Comparison of ENCODE assay signal across 8 cellular contexts in the genomic region with DNA sequence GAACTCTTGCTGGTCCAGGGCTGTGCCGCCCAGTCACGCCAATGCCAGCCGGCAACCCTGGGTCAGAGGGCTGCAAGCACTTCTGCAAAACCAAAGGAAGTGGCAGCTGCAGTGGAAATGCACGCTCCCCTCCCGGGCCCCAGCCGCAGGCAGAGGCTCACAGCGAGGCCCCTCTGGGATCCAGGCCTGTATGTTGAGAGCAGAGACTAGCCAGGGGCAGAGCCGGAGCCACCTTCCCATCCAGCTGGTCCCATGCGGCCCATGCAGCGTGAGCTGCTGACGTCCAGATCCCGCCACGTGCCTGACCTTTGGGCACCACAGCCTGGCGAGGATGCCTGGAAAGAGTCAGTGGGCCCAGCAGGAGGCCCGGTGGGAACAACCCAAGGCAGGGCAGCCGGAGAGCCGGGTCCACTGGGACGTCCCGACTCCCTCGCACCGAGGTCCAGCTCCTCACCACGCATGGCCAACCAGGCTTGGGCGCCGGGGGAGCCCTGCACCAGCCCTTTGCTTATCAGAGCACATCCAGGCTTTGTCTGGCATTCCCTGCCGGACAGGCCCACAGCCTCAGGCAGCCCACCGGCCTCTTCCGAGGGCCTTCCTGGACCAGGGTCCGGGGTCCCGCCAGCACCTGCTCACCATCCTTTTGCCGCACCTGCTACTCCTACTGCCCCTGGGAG. TPM values are rescaled to one million over a fixed set of nuclear protein-coding genes. Genes with fewer than 3 reads are reported as not detected.
DNase-seq lines count a peak whose midpoint lies in the region; ATAC-seq and TF ChIP-seq lines count a peak whose summit lies in the region.

No MANE protein-coding gene starts in this region.

- peaks cover 17% of the 10 kb centered on the region for H3K36me3 Mint-ChIP-seq in activated naive CD4-positive, alpha-beta T cell treated with anti-CD3 and anti-CD28 coated beads for 36 hours (ENCODE audit: low read depth)

- H3K36me3 ChIP-seq in left lung, result peaks cover 0 to 13% of the 10 kb centered on the region in 2 donors
- H3K36me3 ChIP-seq in tibial nerve, result no peaks in the 10 kb centered on the region

- no peaks in the 10 kb centered on the region for H3K9me3 Mint-ChIP-seq in activated naive CD4-positive, alpha-beta T cell treated with anti-CD3 and anti-CD28 coated beads for 36 hours

- H3K27me3 ChIP-seq in left lung, result peaks cover 0 to 3% of the 10 kb centered on the region in 2 donors
- peaks cover 0 to 24% of the 10 kb centered on the region in 2 donors for H3K27me3 ChIP-seq in tibial nerve

- ATAC-seq in left lung (peak; percentile 8), GM19328 (IDR thresholded peaks at IDR 0.05; ENCODE audit: unreplicated experiment) (no peak)

- intact Hi-C loops in activated naive CD4-positive, alpha-beta T cell treated with anti-CD3 and anti-CD28 coated beads for 36 hours (cut with micrococcal nuclease), result loop anchor here (10.0 kb wide), 1 partner anchor 306 kb away; a partner anchor contains a TSS
- intact Hi-C loops in left lung (cut with DNase I), result no loop called here

- TF ChIP-seq EP300 in tibial nerve (IDR thresholded peaks at IDR 0.05), result no peak

- H3K27ac Mint-ChIP-seq in activated naive CD4-positive, alpha-beta T cell treated with anti-CD3 and anti-CD28 coated beads for 36 hours, result peak overlapping the region; percentile 94

- TF ChIP-seq CTCF in left lung (IDR thresholded peaks at IDR 0.05) (no peak), tibial nerve (IDR thresholded peaks at IDR 0.05) (no peak)

- H3K4me3 Mint-ChIP-seq in activated naive CD4-positive, alpha-beta T cell treated with anti-CD3 and anti-CD28 coated beads for 36 hours, result peak overlapping the region; percentile 69

- TF ChIP-seq POLR2A in tibial nerve (IDR thresholded peaks at IDR 0.05), result no peak

- H3K4me1 ChIP-seq in left lung, result peaks cover 17 to 73% of the 10 kb centered on the region in 2 donors
- H3K4me1 ChIP-seq in tibial nerve, result peaks cover 0 to 36% (median 21%) of the 10 kb centered on the region in 4 donors

- peak overlapping the region; percentile 76 to 83 for H3K27ac ChIP-seq in left lung
- peak overlapping the region in 3 of 4 donors; percentile 61 to 74 (median 73) for H3K27ac ChIP-seq in tibial nerve

- H3K4me3 ChIP-seq in left lung (peak overlapping the region in 1 of 2 donors; percentile 34), tibial nerve (peak overlapping the region in 2 of 4 donors; percentile 17 to 18)

- CTCF ChIA-PET in activated naive CD4-positive, alpha-beta T cell treated with anti-CD3 and anti-CD28 coated beads for 36 hours (lab: Charles Lee), result interaction anchor here (0.8 to 5.4 kb wide), 4 partner anchors 15 to 39 kb away, joined by 3 to 53 read pairs (median 3); a partner anchor contains a TSS

- 58 to 68% methylated on average over 29 of the region's 30 CpGs for WGBS in tibial nerve, 2 donors

- H3K4me1 Mint-ChIP-seq in activated naive CD4-positive, alpha-beta T cell treated with anti-CD3 and anti-CD28 coated beads for 36 hours (ENCODE audit: low read depth), result peaks cover 65% of the 10 kb centered on the region

- peak; percentile 61 for DNase-seq in activated CD4-positive, alpha-beta T cell treated with anti-CD3 and anti-CD28 coated beads for 48 hours
- no peak for DNase-seq in activated CD4-positive, alpha-beta T cell treated with anti-CD3 and anti-CD28 coated beads for 4 hours
- DNase-seq in activated naive CD4-positive, alpha-beta T cell treated with anti-CD3 and anti-CD28 coated beads for 36 hours, result peak; percentile 63
- peak; percentile 69 to 93 for DNase-seq in left lung
- no peak for DNase-seq in tibial nerve (ENCODE audit: low spot score in 2 of 2)
- DNase-seq in NCI-H524 (lab: John Stamatoyannopoulos, UW), result no peak
- DNase-seq in NCI-H1436 treated with DMSO at 0.1 percent for 48 hours (lab: John Stamatoyannopoulos, UW), result no peak

- no peaks in the 10 kb centered on the region for H3K27me3 Mint-ChIP-seq in activated naive CD4-positive, alpha-beta T cell treated with anti-CD3 and anti-CD28 coated beads for 36 hours (ENCODE audit: low read depth)

- H3K9me3 ChIP-seq in left lung (no peaks in the 10 kb centered on the region), tibial nerve (no peaks in the 10 kb centered on the region)

RNA-seq across cellular contexts. Expression of a gene that starts 4.3 kb away (rescaled TPM):
- total RNA-seq in activated naive CD4-positive, alpha-beta T cell treated with anti-CD3 and anti-CD28 coated beads for 36 hours, result 10 to 100 TPM; 11.3 to 15.3 TPM
- total RNA-seq in left lung (10 to 100 TPM in 1 of 2 donors, 1 to 10 TPM in 1; 1.9 to 10.4 TPM), tibial nerve (1 to 10 TPM; 1.5 to 7.7 (median 5.4) TPM)

RNA-seq across cellular contexts. Expression of a gene that starts 40.0 kb away (rescaled TPM):
- 10 to 100 TPM; 59.6 to 60.4 TPM for total RNA-seq in activated naive CD4-positive, alpha-beta T cell treated with anti-CD3 and anti-CD28 coated beads for 36 hours
- total RNA-seq in left lung, result 1 to 10 TPM; 9.4 to 9.6 TPM
- total RNA-seq in tibial nerve, result 1 to 10 TPM; 5.7 to 8.5 (median 6.7) TPM

Comparison
In these comparisons a context has a peak if more than half of its experiments do, and no peak if none do; other contexts are left out.
1. DNase-seq: peak in activated CD4-positive, alpha-beta T cell treated with anti-CD3 and anti-CD28 coated beads for 48 hours (single experiment), activated naive CD4-positive, alpha-beta T cell treated with anti-CD3 and anti-CD28 coated beads for 36 hours (single experiment) and left lung (2 of 2); none in activated CD4-positive, alpha-beta T cell treated with anti-CD3 and anti-CD28 coated beads for 4 hours (0 of 2), tibial nerve (0 of 2), NCI-H524 (0 of 2) and NCI-H1436 treated with DMSO at 0.1 percent for 48 hours (single experiment).
2. RNA of a gene that starts 40.0 kb away (total RNA-seq): 59.6 to 60.4 TPM in activated naive CD4-positive, alpha-beta T cell treated with anti-CD3 and anti-CD28 coated beads for 36 hours; 9.4 to 9.6 TPM in left lung and 5.7 to 8.5 TPM in tibial nerve; every median in the first group is over 4 times any median in the second.